In genomic region chrX:48357681-48358080, GRCh38 we compare ENCODE assay signal across 6 cellular contexts. TPM values are rescaled to one million over a fixed set of nuclear protein-coding genes. Genes with fewer than 3 reads are reported as not detected.
"Had no signal": no experiment of that assay in that cellular context is flagged by ENCODE, and none has a peak within 500 bp of the region (broad histone marks: within the 10 kb centered on the region; RNA-seq: fewer than 3 reads in every experiment).

No MANE protein-coding gene starts in this region.

- H3K36me3 Mint-ChIP-seq: IgD-negative memory B cell had no signal

- ATAC-seq: HepG2, K562 had no signal

- H3K4me3 Mint-ChIP-seq: IgD-negative memory B cell had no signal

- DNase-seq: IMR-90 had no signal

- H3K9me3 Mint-ChIP-seq: IgD-negative memory B cell had no signal

- H3K27ac Mint-ChIP-seq: IgD-negative memory B cell had no signal

- H3K27ac ChIP-seq: HL-60 had no signal

- H3K4me1 Mint-ChIP-seq: IgD-negative memory B cell had no signal

- H3K4me3 ChIP-seq: K562 had no signal

RNA-seq across cellular contexts. Expression of gene SSX3, which starts 1.2 kb away (rescaled TPM):
- total RNA-seq: HepG2, HT-29, IMR-90 had no signal
- polyA plus RNA-seq: HepG2, IgD-negative memory B cell, IMR-90 had no signal

RNA-seq across cellular contexts. Expression of gene SSX4, which starts 25.7 kb away (rescaled TPM):
- total RNA-seq: HepG2, HT-29, IMR-90 had no signal
- polyA plus RNA-seq: HepG2, IgD-negative memory B cell, IMR-90 had no signal

RNA-seq across cellular contexts. Expression of gene SSX4B, which starts 54.1 kb away (rescaled TPM):
- total RNA-seq: HepG2, HT-29, IMR-90 had no signal
- polyA plus RNA-seq: HepG2, IgD-negative memory B cell, IMR-90 had no signal
